Comparison of ENCODE assay signal across 21 cellular contexts in genomic region chr1:246187834-246188372, GRCh38.
"Had no signal": no experiment of that assay in that cellular context is flagged by ENCODE, and none has a peak within 500 bp of the region (broad histone marks: within the 10 kb centered on the region; RNA-seq: fewer than 3 reads in every experiment).

No MANE protein-coding gene starts in this region.

- FAIRE-seq: islet of Langerhans, urothelium cell line had no signal

- H3K4me3 Mint-ChIP-seq: naive thymus-derived CD8-positive, alpha-beta T cell; type B pancreatic cell had no signal

- H3K27ac Mint-ChIP-seq: type B pancreatic cell had no signal

- ATAC-seq: esophagus mucosa; gastrocnemius medialis; heart right ventricle; mucosa of descending colon; naive thymus-derived CD8-positive, alpha-beta T cell had no signal

- H3K27ac ChIP-seq: dorsolateral prefrontal cortex, gastrocnemius medialis, heart right ventricle, sigmoid colon, skin epidermis, suprapubic skin, thyroid gland had no signal

- H3K36me3 Mint-ChIP-seq: type B pancreatic cell had no signal

- DNase-seq: cortex of kidney; dorsolateral prefrontal cortex; effector CD8-positive, alpha-beta T cell; gastrocnemius medialis; heart right ventricle; hypothalamus; kidney glomerular epithelial cell; mammary epithelial cell; mucosa of descending colon; naive thymus-derived CD8-positive, alpha-beta T cell; posterior cingulate gyrus; sigmoid colon; stimulated activated CD4-positive, alpha-beta T cell treated with anti-CD3 and anti-CD28 coated beads, Interleukin-12 subunit alpha, Interleukin-12 subunit beta, amount 100 ng/mL, for 4 hours; stimulated activated naive CD4-positive, alpha-beta T cell; thyroid gland had no signal

- H3K27me3 Mint-ChIP-seq: naive thymus-derived CD8-positive, alpha-beta T cell; type B pancreatic cell had no signal

- H3K36me3 ChIP-seq: gastrocnemius medialis, heart right ventricle, sigmoid colon, suprapubic skin, thyroid gland had no signal

- H3K27me3 ChIP-seq: dorsolateral prefrontal cortex, gastrocnemius medialis, heart right ventricle, sigmoid colon, suprapubic skin, thyroid gland had no signal

- H3K9me3 ChIP-seq: gastrocnemius medialis, heart right ventricle, mucosa of descending colon, sigmoid colon, suprapubic skin, thyroid gland had no signal

- H3K9me3 Mint-ChIP-seq: naive thymus-derived CD8-positive, alpha-beta T cell; type B pancreatic cell had no signal

- H3K4me3 ChIP-seq: dorsolateral prefrontal cortex, gastrocnemius medialis, heart right ventricle, mucosa of descending colon, sigmoid colon, skin epidermis, suprapubic skin, thyroid gland had no signal

- H3K4me1 ChIP-seq: sigmoid colon, suprapubic skin had no signal
